In genomic region chr17:21404539-21404938, GRCh38 we compare ENCODE assay signal across 9 cellular contexts. TPM values are rescaled to one million over a fixed set of nuclear protein-coding genes. Genes with fewer than 3 reads are reported as not detected.
DNase-seq lines count a peak whose midpoint lies in the region; ATAC-seq, FAIRE-seq and TF ChIP-seq lines count a peak whose summit lies in the region.
"Not testable (repeated sequence)": the region's sequence is repeated elsewhere in the genome, so short reads cannot be mapped to it uniquely, and the experiment has no call there.
"Had no signal": no experiment of that assay in that cellular context is flagged by ENCODE, and none has a peak within 500 bp of the region (broad histone marks: within the 10 kb centered on the region; RNA-seq: fewer than 3 reads in every experiment).

No MANE protein-coding gene starts in this region.

- TF ChIP-seq CTCF in bronchial epithelial cell (IDR thresholded peaks at IDR 0.05; ENCODE audit: insufficient read depth, low read length, severe bottlenecking); esophagus muscularis mucosa (IDR thresholded peaks at IDR 0.05); lower lobe of right lung (IDR thresholded peaks at IDR 0.05); suprapubic skin (IDR thresholded peaks at IDR 0.05): not testable (repeated sequence)
- TF ChIP-seq CTCF in right atrium auricular region (IDR thresholded peaks at IDR 0.05) (peak in 1 of 2 donors; percentile 33), gastrocnemius medialis (IDR thresholded peaks at IDR 0.05 in 4 of 5, conservative IDR thresholded peaks at IDR 0.05 in 1 of 5) (peak in 1 of 5 experiments; percentile 34)

- DNase-seq in bronchial epithelial cell (ENCODE audit: low read depth); esophagus muscularis mucosa (ENCODE audit: extremely low spot score); right atrium auricular region (ENCODE audit: low spot score); lower lobe of right lung; suprapubic skin (ENCODE audit: low spot score in 2 of 2): not testable (repeated sequence)
- DNase-seq in gastrocnemius medialis: peak in 1 of 2 donors; percentile 63

- H3K27me3 ChIP-seq in BLaER1 treated with 17β-estradiol and CSF1 and Interleukin-3, amounts not matched to agents 10 nM and 100 nM; bronchial epithelial cell (ENCODE audit: control insufficient read depth, insufficient read depth, low read length); esophagus muscularis mucosa; right atrium auricular region; lower lobe of right lung (ENCODE audit: low read depth); gastrocnemius medialis; suprapubic skin: not testable (repeated sequence)

- in situ Hi-C loops in gastrocnemius medialis (cut with MboI; ENCODE audit: low sequenced_read_pairs in 4 of 4): loop anchor here (25.0 kb wide), 1 partner anchor 308 kb away; no protein-coding TSS in a partner anchor

- peak overlapping the region in 9 of 11 experiments; percentile 50 to 77 (median 65); a peak in 14 of 22 replicates for H3K27ac ChIP-seq in BLaER1 treated with 17β-estradiol and CSF1 and Interleukin-3, amounts not matched to agents 10 nM and 100 nM
- H3K27ac ChIP-seq in esophagus muscularis mucosa (replicated peaks in 1 of 4) (peak overlapping the region in 3 of 4 donors; percentile 19 to 32 (median 28)), right atrium auricular region (peak overlapping the region; percentile 66 to 74), lower lobe of right lung (peak overlapping the region; percentile 79), gastrocnemius medialis (peak overlapping the region; percentile 62 to 81 (median 75)), suprapubic skin (peak overlapping the region; percentile 27)

- peaks cover 0 to 79% (median 0%) of the 10 kb centered on the region in 11 experiments; a peak in 10 of 22 replicates for H4K20me1 ChIP-seq in BLaER1 treated with 17β-estradiol and CSF1 and Interleukin-3, amounts not matched to agents 10 nM and 100 nM

- 93% methylated on average over 3 of the region's 6 CpGs for WGBS in esophagus muscularis mucosa
- 74% methylated on average over 4 of the region's 6 CpGs for WGBS in suprapubic skin

- peaks cover 0 to 18% (median 1%) of the 10 kb centered on the region in 11 experiments; a peak in 7 of 22 replicates for H3K36me3 ChIP-seq in BLaER1 treated with 17β-estradiol and CSF1 and Interleukin-3, amounts not matched to agents 10 nM and 100 nM
- H3K36me3 ChIP-seq in bronchial epithelial cell (ENCODE audit: control insufficient read depth, insufficient read depth, low read length); esophagus muscularis mucosa; right atrium auricular region; lower lobe of right lung; gastrocnemius medialis; suprapubic skin: not testable (repeated sequence)

- ATAC-seq in lower lobe of right lung: not testable (repeated sequence)
- peak; percentile 43 to 51 for ATAC-seq in gastrocnemius medialis

- H3K4me3 ChIP-seq in BLaER1 treated with 17β-estradiol and CSF1 and Interleukin-3, amounts not matched to agents 10 nM and 100 nM; bronchial epithelial cell (ENCODE audit: low read depth, low read length); esophagus muscularis mucosa; right atrium auricular region; lower lobe of right lung; gastrocnemius medialis; suprapubic skin: not testable (repeated sequence)

- H3K4me2 ChIP-seq in BLaER1 treated with 17β-estradiol and CSF1 and Interleukin-3, amounts not matched to agents 10 nM and 100 nM: peak overlapping the region; percentile 48 to 75 (median 68); a peak in 20 of 22 replicates

- TF ChIP-seq EP300 in esophagus muscularis mucosa (IDR thresholded peaks at IDR 0.05); suprapubic skin (IDR thresholded peaks at IDR 0.05): not testable (repeated sequence)

- H3K9me3 ChIP-seq in BLaER1 treated with 17β-estradiol and CSF1 and Interleukin-3, amounts not matched to agents 10 nM and 100 nM (replicated peaks in 1 of 11); esophagus muscularis mucosa; right atrium auricular region; lower lobe of right lung; gastrocnemius medialis; suprapubic skin: not testable (repeated sequence)

- TF ChIP-seq POLR2A in esophagus muscularis mucosa (IDR thresholded peaks at IDR 0.05; ENCODE audit: low read depth); gastrocnemius medialis (IDR thresholded peaks at IDR 0.05); suprapubic skin (IDR thresholded peaks at IDR 0.05): not testable (repeated sequence)

- peak overlapping the region in 5 of 11 experiments; percentile 47 to 67 (median 51); a peak in 8 of 22 replicates for H3K9ac ChIP-seq in BLaER1 treated with 17β-estradiol and CSF1 and Interleukin-3, amounts not matched to agents 10 nM and 100 nM

- FAIRE-seq in bronchial epithelial cell (lab: Jason Lieb, UNC): peak; percentile 52

- H3K4me1 ChIP-seq in BLaER1 treated with 17β-estradiol and CSF1 and Interleukin-3, amounts not matched to agents 10 nM and 100 nM: peaks cover 26 to 59% (median 46%) of the 10 kb centered on the region in 10 experiments
- peaks cover 8 to 21% (median 15%) of the 10 kb centered on the region in 4 donors for H3K4me1 ChIP-seq in esophagus muscularis mucosa
- H3K4me1 ChIP-seq in right atrium auricular region: peaks cover 0 to 54% of the 10 kb centered on the region in 2 donors
- not testable (repeated sequence) for H3K4me1 ChIP-seq in lower lobe of right lung, suprapubic skin
- H3K4me1 ChIP-seq in gastrocnemius medialis: peaks cover 26 to 35% of the 10 kb centered on the region in 2 donors

- intact Hi-C loops in esophagus muscularis mucosa (cut with DNase I); lower lobe of right lung (cut with DNase I); gastrocnemius medialis (cut with DNase I; ENCODE audit: low total_unique reads): not testable (repeated sequence)

RNA-seq across cellular contexts. Expression of gene KCNJ12, which starts 28.4 kb away (rescaled TPM):
- under 0.01 and 0.13 TPM in 2 replicates for total RNA-seq in bronchial epithelial cell
- total RNA-seq in esophagus muscularis mucosa: 1 to 10 TPM in 3 of 4 donors, under 1 TPM in 1; 0.83 to 2.1 (median 1.5) TPM
- total RNA-seq in right atrium auricular region: 10 to 100 TPM; 12.0 to 17.3 TPM
- 1.9 TPM for total RNA-seq in lower lobe of right lung
- total RNA-seq in gastrocnemius medialis: 10 to 100 TPM; 18.2 to 35.7 (median 29.2) TPM
- 10 to 100 TPM in 1 of 4 donors, 1 to 10 TPM in 2, under 1 TPM in 1; 0.56 to 10.5 (median 5.6) TPM for total RNA-seq in suprapubic skin
- total RNA-seq: Calu3, HT-29 had no signal

Comparison
In these comparisons a context has a peak if more than half of its experiments do, and no peak if none do; other contexts are left out.
1. H3K27ac ChIP-seq: peak in every context shown above with its lines; median percentile 79 in lower lobe of right lung; 75 in gastrocnemius medialis; 70 in right atrium auricular region; 65 in BLaER1 treated with 17β-estradiol and CSF1 and Interleukin-3, amounts not matched to agents 10 nM and 100 nM; 28 in esophagus muscularis mucosa; 27 in suprapubic skin.